35 cellular contexts compared by ENCODE assay signal in the genomic region with DNA sequence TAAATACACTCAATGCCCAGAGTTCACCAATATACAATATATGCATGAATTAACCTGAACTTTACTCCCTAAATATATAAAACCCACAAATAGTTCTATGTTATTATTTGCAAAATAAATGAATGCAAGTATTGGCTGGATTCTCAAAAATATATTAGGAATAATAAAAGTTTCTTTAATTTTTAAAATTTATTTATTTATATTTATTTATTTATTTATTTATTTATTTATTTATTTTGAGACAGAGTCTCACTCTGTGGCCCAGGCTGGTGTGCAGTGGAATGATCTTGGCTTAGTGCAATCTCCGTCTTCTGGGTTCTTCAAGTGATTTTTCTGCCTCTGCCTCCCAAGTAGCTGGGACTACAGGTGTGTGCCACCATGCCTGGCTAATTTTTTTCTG.
DNase-seq lines count a peak whose midpoint lies in the region; ATAC-seq, FAIRE-seq and TF ChIP-seq lines count a peak whose summit lies in the region.
"Had no signal": no experiment of that assay in that cellular context is flagged by ENCODE, and none has a peak within 500 bp of the region (broad histone marks: within the 10 kb centered on the region; RNA-seq: fewer than 3 reads in every experiment).

No MANE protein-coding gene starts in this region.

- no peak overlapping the region for H3K27ac Mint-ChIP-seq in WTC11
- H3K27ac Mint-ChIP-seq: B cell; CD14-positive monocyte; CD4-positive, alpha-beta memory T cell; CD4-positive, alpha-beta T cell; CD4-positive, CD25-positive, alpha-beta regulatory T cell; CD8-positive, alpha-beta memory T cell; CD8-positive, alpha-beta T cell had no signal

- H3K27me3 Mint-ChIP-seq in WTC11 (ENCODE audit: low read depth), result no peaks in the 10 kb centered on the region
- H3K27me3 Mint-ChIP-seq: B cell; CD4-positive, alpha-beta T cell; CD4-positive, CD25-positive, alpha-beta regulatory T cell; CD8-positive, alpha-beta memory T cell had no signal

- no peak overlapping the region for H3K4me2 ChIP-seq in PC-9
- H3K4me2 ChIP-seq: A549; BLaER1; BLaER1 treated with 17β-estradiol and CSF1 and Interleukin-3, amounts not matched to agents 10 nM and 100 nM had no signal

- no peak overlapping the region for H2AFZ ChIP-seq in PC-9

- no peaks in the 10 kb centered on the region for H3F3A ChIP-seq in PC-9 (ENCODE audit: insufficient read depth, low read depth)

- ATAC-seq in WTC11, result no peak
- no peak for ATAC-seq in GM18505 (IDR thresholded peaks at IDR 0.05; ENCODE audit: unreplicated experiment)
- ATAC-seq: A549; CD8-positive, alpha-beta T cell had no signal

- no TSS peak for BruUV-seq in PC-9 (replicated peaks; lab: Mats Ljungman, UMichigan)

- H3K4me1 ChIP-seq in HEK293 (ENCODE audit: control insufficient read depth, insufficient read depth, low read length) (no peaks in the 10 kb centered on the region), spleen (no peaks in the 10 kb centered on the region), PC-9 (replicated peaks; ENCODE audit: insufficient read depth) (no peaks in the 10 kb centered on the region)
- H3K4me1 ChIP-seq: A549, BE2C, BLaER1, Caco-2 had no signal

- no peak overlapping the region for H3K27ac ChIP-seq in HEK293 (ENCODE audit: extremely low read depth, low read depth, low read length)
- H3K27ac ChIP-seq in spleen, result no peak overlapping the region
- no peak overlapping the region for H3K27ac ChIP-seq in PC-9
- H3K27ac ChIP-seq: 22Rv1; A549; BLaER1; BLaER1 treated with 17β-estradiol and CSF1 and Interleukin-3, amounts not matched to agents 10 nM and 100 nM; C4-2B had no signal

- WGBS in spleen, 5 donors, result 70 to 100% (median 93%) methylated on average over 1 of the region's 1 CpG

- H3K36me3 Mint-ChIP-seq in WTC11, result no peaks in the 10 kb centered on the region
- H3K36me3 Mint-ChIP-seq: CD14-positive monocyte; CD4-positive, alpha-beta memory T cell; CD4-positive, CD25-positive, alpha-beta regulatory T cell; CD8-positive, alpha-beta memory T cell; CD8-positive, alpha-beta T cell had no signal

- H3K36me3 ChIP-seq in HEK293 (ENCODE audit: control insufficient read depth in 2 of 2, insufficient read depth in 1 of 2, low read length in 2 of 2), result no peaks in the 10 kb centered on the region
- H3K36me3 ChIP-seq in spleen, result no peaks in the 10 kb centered on the region
- no peaks in the 10 kb centered on the region for H3K36me3 ChIP-seq in PC-9 (ENCODE audit: low read depth)
- H3K36me3 ChIP-seq: BE2C; BLaER1; BLaER1 treated with 17β-estradiol and CSF1 and Interleukin-3, amounts not matched to agents 10 nM and 100 nM had no signal

- H3K4me3 Mint-ChIP-seq in WTC11, result no peak overlapping the region
- H3K4me3 Mint-ChIP-seq: B cell; CD14-positive monocyte; CD4-positive, alpha-beta memory T cell; CD4-positive, alpha-beta T cell; CD8-positive, alpha-beta memory T cell; CD8-positive, alpha-beta T cell had no signal

- H3K27me3 ChIP-seq in spleen (replicated peaks in 1 of 7), result no peaks in the 10 kb centered on the region
- H3K27me3 ChIP-seq in PC-9 (ENCODE audit: insufficient read depth, low read depth), result no peaks in the 10 kb centered on the region
- H3K27me3 ChIP-seq: BE2C; BLaER1; BLaER1 treated with 17β-estradiol and CSF1 and Interleukin-3, amounts not matched to agents 10 nM and 100 nM had no signal

- no peaks in the 10 kb centered on the region for H4K20me1 ChIP-seq in PC-9 (ENCODE audit: insufficient read depth)
- H4K20me1 ChIP-seq: BLaER1; BLaER1 treated with 17β-estradiol and CSF1 and Interleukin-3, amounts not matched to agents 10 nM and 100 nM had no signal

- POLR2A ChIA-PET in HEK293 (lab: Yijun Ruan, JAX) (no interaction called here), WTC11 (lab: Charles Lee) (no interaction called here), PC-9 (lab: Charles Lee; ENCODE audit: unreplicated experiment) (no interaction called here)

- intact Hi-C loops in spleen (cut with DNase I; ENCODE audit: low total_unique reads) (no loop called here), PC-9 (cut with micrococcal nuclease; ENCODE audit: unreplicated experiment) (no loop called here)

- DNase-seq in WTC11 (ENCODE audit: low spot score) (no peak), frontal cortex (ENCODE audit: low spot score in 2 of 2) (no peak), spleen (no peak), PC-9 (no peak)
- DNase-seq: 8988T; ACHN; AML-193; BE2C; C1 segment of cervical spinal cord; Caco-2; Calu3; CD4-positive, alpha-beta memory T cell; CD4-positive, alpha-beta T cell; CD4-positive, CD25-positive, alpha-beta regulatory T cell; CD8-positive, alpha-beta memory T cell; CD8-positive, alpha-beta T cell; COR-L47; DMS 273 treated with DMSO at 0.1 percent for 48 hours; DMS153; DMS53; DMS79; DMS79 treated with DMSO at 0.1 percent for 48 hours; DND-41; EL had no signal

- no peaks in the 10 kb centered on the region for H3K9me2 ChIP-seq in PC-9 (ENCODE audit: insufficient read depth)

- peak; percentile 59 for FAIRE-seq in frontal cortex (lab: Jason Lieb, UNC)
- FAIRE-seq: A204.1, A549, D721Med had no signal

- CTCF ChIA-PET in HEK293 (lab: Yijun Ruan, JAX) (interaction anchor here (0.6 to 1.6 kb wide), 3 partner anchors 121 to 422 kb away, joined by 3 to 4 read pairs (median 3); no protein-coding TSS in a partner anchor), WTC11 (lab: Charles Lee) (no interaction called here), PC-9 (lab: Charles Lee) (no interaction called here)

- H3K9me3 Mint-ChIP-seq in WTC11, result peaks cover 5% of the 10 kb centered on the region
- H3K9me3 Mint-ChIP-seq: CD4-positive, alpha-beta T cell; CD8-positive, alpha-beta T cell had no signal

- TF ChIP-seq POLR2A in spleen (IDR thresholded peaks at IDR 0.05) (no peak), GM18505 (IDR thresholded peaks at IDR 0.05; ENCODE audit: borderline replicate concordance, extremely low read depth, insufficient read depth, insufficient read length) (no peak)

- TF ChIP-seq CTCF in HEK293 (tag by site-specific recombination; IDR thresholded peaks at IDR 0.05) (no peak), WTC11 (IDR thresholded peaks at IDR 0.05) (no peak), spleen (IDR thresholded peaks at IDR 0.05 in 8 of 11, conservative IDR thresholded peaks at IDR 0.05 in 3 of 11) (no peak), PC-9 (conservative IDR thresholded peaks at IDR 0.05) (no peak)

- H3K4me1 Mint-ChIP-seq in WTC11, result no peaks in the 10 kb centered on the region
- H3K4me1 Mint-ChIP-seq: B cell; CD14-positive monocyte; CD4-positive, alpha-beta memory T cell; CD4-positive, CD25-positive, alpha-beta regulatory T cell; CD8-positive, alpha-beta memory T cell had no signal

- no peaks in the 10 kb centered on the region for H3K79me2 ChIP-seq in PC-9 (ENCODE audit: low read depth)

- H3K4me3 ChIP-seq in HEK293 (ENCODE audit: low read depth, low read length) (no peak overlapping the region), spleen (no peak overlapping the region), PC-9 (no peak overlapping the region)
- H3K4me3 ChIP-seq: A549; BLaER1; BLaER1 treated with 17β-estradiol and CSF1 and Interleukin-3, amounts not matched to agents 10 nM and 100 nM had no signal

- no peaks in the 10 kb centered on the region for H3K9me3 ChIP-seq in HEK293 (ENCODE audit: control insufficient read depth, insufficient read depth, low read depth, low read length)
- no peaks in the 10 kb centered on the region for H3K9me3 ChIP-seq in spleen
- H3K9me3 ChIP-seq in PC-9 (ENCODE audit: insufficient read depth, low read depth), result no peaks in the 10 kb centered on the region
- H3K9me3 ChIP-seq: A549; BE2C; BLaER1; BLaER1 treated with 17β-estradiol and CSF1 and Interleukin-3, amounts not matched to agents 10 nM and 100 nM had no signal

TF ChIP-seq in HEK293, 187 proteins besides CTCF, POLR2A, EP300 and RAD21:
- TF ChIP-seq ZNF426 (tag by site-specific recombination; IDR thresholded peaks at IDR 0.05) (peak; percentile 53), ZNF311 (tag by site-specific recombination; IDR thresholded peaks at IDR 0.05; ENCODE audit: borderline replicate concordance) (no peak), ZNF394 (tag by site-specific recombination; IDR thresholded peaks at IDR 0.05; ENCODE audit: borderline replicate concordance) (peak; percentile 61; the same call in 1 of the 2 replicates), ZNF555 (tag by site-specific recombination; conservative IDR thresholded peaks at IDR 0.05) (peak; percentile 29), ZNF623 (tag by site-specific recombination; IDR thresholded peaks at IDR 0.05) (0 out of 2 replicates have a peak, but pooled peaks have one; percentile 24)

TF ChIP-seq in WTC11, 78 proteins besides CTCF, POLR2A, EP300 and RAD21 (continues in another document):
- TF ChIP-seq, protein P1, sequence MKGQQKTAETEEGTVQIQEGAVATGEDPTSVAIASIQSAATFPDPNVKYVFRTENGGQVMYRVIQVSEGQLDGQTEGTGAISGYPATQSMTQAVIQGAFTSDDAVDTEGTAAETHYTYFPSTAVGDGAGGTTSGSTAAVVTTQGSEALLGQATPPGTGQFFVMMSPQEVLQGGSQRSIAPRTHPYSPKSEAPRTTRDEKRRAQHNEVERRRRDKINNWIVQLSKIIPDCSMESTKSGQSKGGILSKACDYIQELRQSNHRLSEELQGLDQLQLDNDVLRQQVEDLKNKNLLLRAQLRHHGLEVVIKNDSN (CRISPR knock-in tag; IDR thresholded peaks at IDR 0.05), result no peak
- no peak for TF ChIP-seq GRHL2 (CRISPR knock-in tag; IDR thresholded peaks at IDR 0.05; ENCODE audit: insufficient replicate concordance, severe bottlenecking)
- TF ChIP-seq, protein P2, sequence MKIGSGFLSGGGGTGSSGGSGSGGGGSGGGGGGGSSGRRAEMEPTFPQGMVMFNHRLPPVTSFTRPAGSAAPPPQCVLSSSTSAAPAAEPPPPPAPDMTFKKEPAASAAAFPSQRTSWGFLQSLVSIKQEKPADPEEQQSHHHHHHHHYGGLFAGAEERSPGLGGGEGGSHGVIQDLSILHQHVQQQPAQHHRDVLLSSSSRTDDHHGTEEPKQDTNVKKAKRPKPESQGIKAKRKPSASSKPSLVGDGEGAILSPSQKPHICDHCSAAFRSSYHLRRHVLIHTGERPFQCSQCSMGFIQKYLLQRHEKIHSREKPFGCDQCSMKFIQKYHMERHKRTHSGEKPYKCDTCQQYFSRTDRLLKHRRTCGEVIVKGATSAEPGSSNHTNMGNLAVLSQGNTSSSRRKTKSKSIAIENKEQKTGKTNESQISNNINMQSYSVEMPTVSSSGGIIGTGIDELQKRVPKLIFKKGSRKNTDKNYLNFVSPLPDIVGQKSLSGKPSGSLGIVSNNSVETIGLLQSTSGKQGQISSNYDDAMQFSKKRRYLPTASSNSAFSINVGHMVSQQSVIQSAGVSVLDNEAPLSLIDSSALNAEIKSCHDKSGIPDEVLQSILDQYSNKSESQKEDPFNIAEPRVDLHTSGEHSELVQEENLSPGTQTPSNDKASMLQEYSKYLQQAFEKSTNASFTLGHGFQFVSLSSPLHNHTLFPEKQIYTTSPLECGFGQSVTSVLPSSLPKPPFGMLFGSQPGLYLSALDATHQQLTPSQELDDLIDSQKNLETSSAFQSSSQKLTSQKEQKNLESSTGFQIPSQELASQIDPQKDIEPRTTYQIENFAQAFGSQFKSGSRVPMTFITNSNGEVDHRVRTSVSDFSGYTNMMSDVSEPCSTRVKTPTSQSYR (CRISPR knock-in tag; IDR thresholded peaks at IDR 0.05), result no peak
